ENCODE assay signal across 8 cellular contexts in the genomic region with DNA sequence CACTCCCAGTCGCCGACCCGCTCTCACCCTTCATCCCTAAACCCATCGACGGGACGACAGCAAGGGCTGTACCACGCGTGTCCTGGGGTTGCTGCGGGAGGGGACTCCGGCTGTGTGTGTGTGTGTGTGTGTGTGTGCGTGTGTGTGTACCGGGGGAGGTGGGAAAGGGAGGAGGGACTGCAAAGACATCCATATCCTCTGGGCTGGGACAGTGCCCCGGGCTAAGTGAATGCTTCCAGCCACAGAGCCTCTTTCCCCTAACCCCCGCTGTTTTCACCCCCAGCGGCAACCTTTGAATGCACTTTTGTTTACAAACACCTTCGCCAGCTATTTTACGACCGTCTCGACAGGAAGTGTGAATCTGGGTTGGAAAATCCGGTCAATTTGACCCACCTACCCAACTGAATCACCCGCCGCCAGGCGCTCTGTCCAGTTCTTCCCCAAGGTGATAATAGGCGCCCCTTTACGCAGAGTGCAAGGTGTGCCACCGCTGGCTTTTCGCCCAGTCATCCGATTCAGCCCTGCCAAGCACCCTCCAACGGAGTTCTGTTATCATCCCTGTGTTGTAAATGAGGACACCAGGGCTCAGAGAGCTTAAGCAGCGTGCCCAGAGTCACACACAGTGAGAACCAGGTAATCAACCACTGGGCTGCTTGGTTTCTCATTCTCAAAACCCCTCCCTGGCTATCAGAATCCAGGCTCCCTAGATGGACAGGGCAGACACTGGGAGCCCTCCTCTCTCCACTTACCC. TPM values are rescaled to one million over a fixed set of nuclear protein-coding genes. Genes with fewer than 3 reads are reported as not detected.
DNase-seq lines count a peak whose midpoint lies in the region; ATAC-seq and TF ChIP-seq lines count a peak whose summit lies in the region.

No MANE protein-coding gene starts in this region.

- H3K36me3 ChIP-seq in ectodermal cell (ENCODE audit: control insufficient read depth, insufficient read depth, low read length) (peaks cover 13% of the 10 kb centered on the region), mucosa of descending colon (ENCODE audit: low read depth) (no peaks in the 10 kb centered on the region)

- peak; percentile 41 for ATAC-seq in mucosa of descending colon
- no peak for ATAC-seq in HG03469 (IDR thresholded peaks at IDR 0.05; ENCODE audit: unreplicated experiment)
- ATAC-seq in GM18502 (IDR thresholded peaks at IDR 0.05; ENCODE audit: poor library complexity, unreplicated experiment): no peak

- no peak for TF ChIP-seq CTCF in mucosa of descending colon (IDR thresholded peaks at IDR 0.05)

- DNase-seq in NCI-H510A treated with DMSO at 0.1 percent for 48 hours (lab: John Stamatoyannopoulos, UW) (peak; percentile 18), NCI-H510A (lab: John Stamatoyannopoulos, UW) (no peak), NCI-H748 treated with DMSO at 0.1 percent for 48 hours (lab: John Stamatoyannopoulos, UW) (peak; percentile 26), mucosa of descending colon (peak; percentile 72 to 79 (median 76)), Ammon's horn (ENCODE audit: low spot score) (no peak)

- peaks cover 46% of the 10 kb centered on the region for H3K4me1 ChIP-seq in ectodermal cell (ENCODE audit: control insufficient read depth, insufficient read depth, low read length)
- H3K4me1 ChIP-seq in mucosa of descending colon (ENCODE audit: low read depth): peaks cover 15% of the 10 kb centered on the region

- H3K27ac ChIP-seq in ectodermal cell (ENCODE audit: insufficient read depth, low read depth, low read length, poor library complexity, severe bottlenecking): peak overlapping the region; percentile 100

- H3K9me3 ChIP-seq in ectodermal cell (ENCODE audit: control insufficient read depth, low read length): no peaks in the 10 kb centered on the region
- no peaks in the 10 kb centered on the region for H3K9me3 ChIP-seq in mucosa of descending colon

- H3K4me3 ChIP-seq in ectodermal cell (ENCODE audit: insufficient read depth, low read depth, low read length): peak overlapping the region; percentile 99
- no peak overlapping the region for H3K4me3 ChIP-seq in mucosa of descending colon

- WGBS in ectodermal cell, 2 experiments: 1% methylated on average over 30 of the region's 30 CpGs

- intact Hi-C loops in mucosa of descending colon (cut with DNase I, micrococcal nuclease): loop anchor here in 1 of 2 donors (5.0 kb wide), 1 partner anchor 63 kb away; no protein-coding TSS in a partner anchor

- H3K27me3 ChIP-seq in ectodermal cell (ENCODE audit: control insufficient read depth, insufficient read depth, low read length, poor library complexity, severe bottlenecking): peaks cover 23% of the 10 kb centered on the region

RNA-seq across cellular contexts. Expression of gene AMOTL2, which starts 0.7 kb away (rescaled TPM):
- polyA plus RNA-seq in ectodermal cell (2013, experiment 1 of 4): 107 TPM
- 119 TPM for polyA plus RNA-seq in ectodermal cell (2013, experiment 2 of 4)
- polyA plus RNA-seq in ectodermal cell (2013, experiment 3 of 4): 78.3 TPM
- 85.9 TPM for polyA plus RNA-seq in ectodermal cell (2013, experiment 4 of 4)
- 10 to 100 TPM; 17.9 to 35.1 (median 21.2) TPM for total RNA-seq in mucosa of descending colon

Comparison
In these comparisons a context has a peak if more than half of its experiments do, and no peak if none do; other contexts are left out.
1. DNase-seq: peak in NCI-H510A treated with DMSO at 0.1 percent for 48 hours (single experiment), NCI-H748 treated with DMSO at 0.1 percent for 48 hours (single experiment) and mucosa of descending colon (3 of 3); none in NCI-H510A (single experiment) and Ammon's horn (single experiment).